Comparison of ENCODE assay signal across 1 cellular context in genomic region chr14:23060536-23061260, GRCh38.
TF ChIP-seq lines count a peak whose summit lies in the region.

No MANE protein-coding gene starts in this region.

TF ChIP-seq in IMR-90, 13 proteins besides CTCF, POLR2A, EP300 and RAD21:
- TF ChIP-seq RFX5 (IDR thresholded peaks at IDR 0.05; ENCODE audit: low read depth, low read length) (no peak), SMC3 (IDR thresholded peaks at IDR 0.05; ENCODE audit: low read depth, low read length) (no peak), FOS (IDR thresholded peaks at IDR 0.05; ENCODE audit: low read depth, low read length) (no peak), BHLHE40 (IDR thresholded peaks at IDR 0.05; ENCODE audit: low read depth, low read length) (no peak), MAZ (IDR thresholded peaks at IDR 0.05; ENCODE audit: borderline replicate concordance, low read depth, low read length) (no peak), NFE2L2 (IDR thresholded peaks at IDR 0.05; ENCODE audit: low read depth, low read length) (no peak), USF2 (IDR thresholded peaks at IDR 0.05; ENCODE audit: low read depth, low read length) (no peak), MXI1 (IDR thresholded peaks at IDR 0.05; ENCODE audit: borderline replicate concordance, low read depth, low read length) (no peak), CHD1 (IDR thresholded peaks at IDR 0.05; ENCODE audit: low read depth, low read length) (no peak), RCOR1 (IDR thresholded peaks at IDR 0.05; ENCODE audit: insufficient replicate concordance, low read length) (no peak), CEBPB (IDR thresholded peaks at IDR 0.05; ENCODE audit: low read depth, low read length) (no peak), MAFK (IDR thresholded peaks at IDR 0.05; ENCODE audit: low read depth, low read length) (no peak), ELK1 (IDR thresholded peaks at IDR 0.05; ENCODE audit: borderline replicate concordance, low read depth, low read length) (no peak)
